Comparison of ENCODE assay signal across 12 cellular contexts in genomic region chr2:127078691-127079270, GRCh38. TPM values are rescaled to one million over a fixed set of nuclear protein-coding genes. Genes with fewer than 3 reads are reported as not detected.
DNase-seq lines count a peak whose midpoint lies in the region; ATAC-seq, FAIRE-seq and TF ChIP-seq lines count a peak whose summit lies in the region.
"Had no signal": no experiment of that assay in that cellular context is flagged by ENCODE, and none has a peak within 500 bp of the region (broad histone marks: within the 10 kb centered on the region; RNA-seq: fewer than 3 reads in every experiment).

No MANE protein-coding gene starts in this region.

- no peaks in the 10 kb centered on the region for H3K79me1 ChIP-seq in H9 (ENCODE audit: insufficient read depth, low read depth, low read length, poor library complexity, severe bottlenecking)

- no peak overlapping the region for H2BK120ac ChIP-seq in H9 (ENCODE audit: low read depth, low read length, poor library complexity, severe bottlenecking)

- H3T11ph ChIP-seq in H9 (ENCODE audit: low read length) = no peak overlapping the region

- H3K4me1 Mint-ChIP-seq in H9 (peaks cover 19 to 39% of the 10 kb centered on the region in 2 experiments), naive B cell (peaks cover 65 to 92% (median 70%) of the 10 kb centered on the region in 3 donors)
- peaks cover 57% of the 10 kb centered on the region for H3K4me1 Mint-ChIP-seq in activated naive CD8-positive, alpha-beta T cell treated with anti-CD3 and anti-CD28 coated beads for 36 hours

- no peak for TF ChIP-seq POLR2A in A549 (IDR thresholded peaks at IDR 0.05; ENCODE audit: low read length)

- no peak overlapping the region for H2AFZ ChIP-seq in H9 (ENCODE audit: low read length)
- no peak overlapping the region for H2AFZ ChIP-seq in SK-N-SH (ENCODE audit: low read depth)

- H2BK20ac ChIP-seq in H9 (ENCODE audit: low read depth, low read length, poor library complexity, severe bottlenecking) = no peak overlapping the region

- no peak for DNase-seq in A549 (ENCODE audit: low read depth in 1 of 2, low spot score in 1 of 2)
- DNase-seq in H9 = no peak
- no peak for DNase-seq in activated naive CD8-positive, alpha-beta T cell treated with anti-CD3 and anti-CD28 coated beads for 36 hours
- no peak for DNase-seq in naive B cell
- no peak for DNase-seq in GF-D8 (lab: John Stamatoyannopoulos, UW)
- DNase-seq in inferior parietal cortex (ENCODE audit: extremely low spot score) = no peak
- DNase-seq in SK-N-SH = no peak
- DNase-seq: activated CD8-positive, alpha-beta memory T cell treated with anti-CD3 and anti-CD28 coated beads, Interleukin-2, amount 50 U/mL, for 48 hours had no signal

- H2AK5ac ChIP-seq in H9 (ENCODE audit: insufficient read length, low read length) = no peak overlapping the region

- no peak overlapping the region for H3K56ac ChIP-seq in H9 (ENCODE audit: insufficient read length, low read depth, low read length)

- H2BK5ac ChIP-seq in H9 (ENCODE audit: insufficient read length, low read length) = no peak overlapping the region

- no peak overlapping the region for H3K18ac ChIP-seq in H9 (ENCODE audit: insufficient read length, low read depth, low read length)

- TF ChIP-seq RAD21 in A549 (conservative IDR thresholded peaks at IDR 0.05 in 1 of 2, IDR thresholded peaks at IDR 0.05 in 1 of 2) (no peak), SK-N-SH (IDR thresholded peaks at IDR 0.05; ENCODE audit: low read length) (no peak)

- H3K79me2 ChIP-seq in H9 (ENCODE audit: insufficient read depth, low read length) (no peaks in the 10 kb centered on the region; the same call in 1 of the 2 replicates), SK-N-SH (ENCODE audit: insufficient read depth) (no peaks in the 10 kb centered on the region; the same call in 1 of the 2 replicates)

- no peaks in the 10 kb centered on the region for H3K36me3 ChIP-seq in SK-N-SH (replicated peaks in 1 of 2; ENCODE audit: control insufficient read depth in 1 of 2, insufficient read depth in 2 of 2, low read length in 1 of 2)
- H3K36me3 ChIP-seq: cardiac muscle cell had no signal

- no peak overlapping the region for H3K4ac ChIP-seq in H9 (ENCODE audit: low read depth, low read length)

- H3K27ac Mint-ChIP-seq in H9 (peak overlapping the region in 2 of 3 experiments; percentile 56 to 91; a peak in 3 of 7 replicates), naive B cell (peak overlapping the region; percentile 44 to 98 (median 98))
- peak overlapping the region; percentile 95 for H3K27ac Mint-ChIP-seq in activated naive CD8-positive, alpha-beta T cell treated with anti-CD3 and anti-CD28 coated beads for 36 hours

- POLR2A ChIA-PET in A549 (lab: Yijun Ruan, JAX) (no interaction called here), SK-N-SH (lab: Yijun Ruan, JAX) (no interaction called here)

- H3K9me3 Mint-ChIP-seq in H9 = no peaks in the 10 kb centered on the region; a peak in 1 of 5 replicates
- no peaks in the 10 kb centered on the region for H3K9me3 Mint-ChIP-seq in activated naive CD8-positive, alpha-beta T cell treated with anti-CD3 and anti-CD28 coated beads for 36 hours
- H3K9me3 Mint-ChIP-seq in naive B cell = no peaks in the 10 kb centered on the region

- H3K9me3 ChIP-seq in A549 (no peaks in the 10 kb centered on the region), H9 (ENCODE audit: control insufficient read depth, low read depth, low read length) (no peaks in the 10 kb centered on the region), SK-N-SH (no peaks in the 10 kb centered on the region)

- no peak overlapping the region for H3K14ac ChIP-seq in H9 (ENCODE audit: insufficient read depth, low read length)

- TF ChIP-seq EP300 in A549 (IDR thresholded peaks at IDR 0.05) = no peak
- TF ChIP-seq EP300 in SK-N-SH (IDR thresholded peaks at IDR 0.05; ENCODE audit: borderline replicate concordance in 1 of 2, low read depth in 1 of 2, low read length in 1 of 2) = no peak

- H3K4me3 Mint-ChIP-seq in H9 (no peak overlapping the region), naive B cell (peak overlapping the region in 7 of 8 donors; percentile 34 to 94 (median 61))
- peak overlapping the region; percentile 90 for H3K4me3 Mint-ChIP-seq in activated naive CD8-positive, alpha-beta T cell treated with anti-CD3 and anti-CD28 coated beads for 36 hours

- no peak overlapping the region for H2BK12ac ChIP-seq in H9 (ENCODE audit: insufficient read length, low read depth, low read length)

- H3K27ac ChIP-seq in A549 = peak overlapping the region in 1 of 2 experiments; percentile 55; a peak in 4 of 6 replicates
- no peak overlapping the region for H3K27ac ChIP-seq in H9 (ENCODE audit: insufficient read length, low read depth, low read length)
- no peak overlapping the region; a peak in 1 of 4 replicates for H3K27ac ChIP-seq in SK-N-SH (ENCODE audit: low read depth in 2 of 2, low read length in 1 of 2)
- H3K27ac ChIP-seq: cardiac muscle cell had no signal

- no peak for TF ChIP-seq CTCF in A549 (IDR thresholded peaks at IDR 0.05)
- no peak for TF ChIP-seq CTCF in H9 (conservative IDR thresholded peaks at IDR 0.05)
- no peak for TF ChIP-seq CTCF in SK-N-SH (IDR thresholded peaks at IDR 0.05)

- H4K91ac ChIP-seq in H9 (ENCODE audit: insufficient read length, low read depth, low read length) = no peak overlapping the region

- peaks cover 47% of the 10 kb centered on the region for H3K4me1 ChIP-seq in A549
- no peaks in the 10 kb centered on the region for H3K4me1 ChIP-seq in H9 (ENCODE audit: insufficient read depth, low read length)
- H3K4me1 ChIP-seq in SK-N-SH (ENCODE audit: control insufficient read depth in 1 of 2, insufficient read depth in 2 of 2, low read depth in 1 of 2, low read length in 1 of 2) = peaks cover 0 to 40% of the 10 kb centered on the region in 2 experiments; a peak in 2 of 4 replicates

- H3K23ac ChIP-seq in H9 (ENCODE audit: insufficient read length, low read depth, low read length) = no peak overlapping the region

- no peak overlapping the region for H4K5ac ChIP-seq in H9 (ENCODE audit: insufficient read length, low read depth, low read length)

- ATAC-seq in A549 = peak; percentile 31 to 53; a peak in 4 of 6 replicates
- ATAC-seq in naive B cell (ENCODE audit: low read depth in 2 of 2) = no peak
- ATAC-seq in GM21390 (IDR thresholded peaks at IDR 0.05; ENCODE audit: unreplicated experiment) = no peak

- H3K36me3 Mint-ChIP-seq in H9 (ENCODE audit: insufficient read depth in 1 of 3, low read depth in 3 of 3) (peaks cover 0 to 3% (median 0%) of the 10 kb centered on the region in 3 experiments; a peak in 2 of 7 replicates), naive B cell (peaks cover 0 to 7% of the 10 kb centered on the region in 2 donors)
- peaks cover 8% of the 10 kb centered on the region for H3K36me3 Mint-ChIP-seq in activated naive CD8-positive, alpha-beta T cell treated with anti-CD3 and anti-CD28 coated beads for 36 hours

- no peak overlapping the region for H4K8ac ChIP-seq in H9 (replicated peaks; ENCODE audit: insufficient read length, low read depth, low read length)

- CTCF ChIA-PET in A549 (lab: Yijun Ruan, JAX) (interaction anchor here (0.9 to 7.4 kb wide), 3 partner anchors 10 to 17 kb away, joined by 3 to 45 read pairs (median 3); no protein-coding TSS in a partner anchor), SK-N-SH (lab: Yijun Ruan, JAX) (interaction anchor here (1.3 to 6.2 kb wide), 3 partner anchors 8 to 29 kb away, joined by 4 to 32 read pairs (median 6); no protein-coding TSS in a partner anchor)

- no peaks in the 10 kb centered on the region for H4K20me1 ChIP-seq in H9 (ENCODE audit: control insufficient read depth, insufficient read depth, insufficient read length)
- 0 out of 2 replicates have a peak, but pooled peaks cover 4% of the 10 kb centered on the region for H4K20me1 ChIP-seq in SK-N-SH (ENCODE audit: insufficient read depth)

- no peaks in the 10 kb centered on the region for H3K9me2 ChIP-seq in SK-N-SH

- no peaks in the 10 kb centered on the region for H3K23me2 ChIP-seq in H9 (ENCODE audit: insufficient read length, low read depth, low read length, poor library complexity, severe bottlenecking)

- no peaks in the 10 kb centered on the region for H3K27me3 Mint-ChIP-seq in H9 (ENCODE audit: low read depth)
- H3K27me3 Mint-ChIP-seq in activated naive CD8-positive, alpha-beta T cell treated with anti-CD3 and anti-CD28 coated beads for 36 hours = no peaks in the 10 kb centered on the region
- no peaks in the 10 kb centered on the region for H3K27me3 Mint-ChIP-seq in naive B cell

- FAIRE-seq in A549 (lab: Jason Lieb, UNC) = no peak
- FAIRE-seq: G401.6 had no signal

- H3K4me3 ChIP-seq in A549 = no peak overlapping the region
- no peak overlapping the region for H3K4me3 ChIP-seq in SK-N-SH (ENCODE audit: low read depth in 2 of 2, low read length in 1 of 2)
- H3K4me3 ChIP-seq: cardiac muscle cell, smooth muscle cell had no signal

- no peak overlapping the region for H2BK15ac ChIP-seq in H9 (ENCODE audit: low read depth, low read length)

- H3K9ac ChIP-seq in H9 (ENCODE audit: extremely low read depth, insufficient read length, low read length) (no peak overlapping the region), SK-N-SH (no peak overlapping the region)

- H3F3A ChIP-seq in SK-N-SH (replicated peaks; ENCODE audit: insufficient read depth) = no peaks in the 10 kb centered on the region

- H3K27me3 ChIP-seq in H9 (ENCODE audit: insufficient read depth, low read length) (no peaks in the 10 kb centered on the region), SK-N-SH (ENCODE audit: insufficient read depth) (no peaks in the 10 kb centered on the region)

- WGBS in A549 (ENCODE audit: missing lambda C conversion rate) = 58% methylated on average over 4 of the region's 5 CpGs
- WGBS in H9 (ENCODE audit: extremely low coverage, insufficient read length, low lambda C conversion rate) = no CpG with 5 or more reads among the region's 5 CpGs
- WGBS in SK-N-SH (ENCODE audit: low lambda C conversion rate) = 68% methylated on average over 5 of the region's 5 CpGs

- H3K4me2 ChIP-seq in A549 (no peak overlapping the region), H9 (ENCODE audit: insufficient read depth, insufficient read length, low read length) (no peak overlapping the region), SK-N-SH (no peak overlapping the region)
- H3K4me2 ChIP-seq: smooth muscle cell had no signal

TF ChIP-seq in SK-N-SH, 30 proteins besides CTCF, POLR2A, EP300 and RAD21 (continues in another document):
- no peak for TF ChIP-seq MEF2A (IDR thresholded peaks at IDR 0.05; ENCODE audit: borderline replicate concordance, low read depth)

RNA-seq across cellular contexts. Expression of gene BIN1, which starts 28.2 kb away (rescaled TPM):
- polyA plus RNA-seq in A549 (2011; rRNA removed) (12.4 and 15.5 TPM in 2 replicates), A549 (2017; fragmentation: RNase III; extraction: RNeasy Plus Mini Kit Qiagen cat#74134 plus additional on column Dnase treatment) (32.3 to 41.5 TPM (median 34.1 TPM) in 3 replicates), naive B cell (ENCODE audit: low read depth in 6 of 6) (100 to 1,000 TPM; 103 to 150 (median 124) TPM), SK-N-SH (2012; rRNA removed) (31.5 and 40.3 TPM in 2 replicates)
- polyA plus RNA-seq in A549 (2012; cell fraction: cytosol; rRNA removed) = 38.5 and 38.9 TPM in 2 replicates
- polyA plus RNA-seq in A549 (2012; cell fraction: nucleus; rRNA removed) = 35.0 and 42.2 TPM in 2 replicates
- 14.2 and 15.8 TPM in 2 replicates for polyA minus RNA-seq in A549 (2011; rRNA and poly(A)+ RNA removed)
- 30.0 and 32.0 TPM in 2 replicates for total RNA-seq in H9 (2021)
- 100 to 1,000 TPM in 1 of 2 experiments, 10 to 100 TPM in 1; 98.8 to 101 TPM for total RNA-seq in activated naive CD8-positive, alpha-beta T cell treated with anti-CD3 and anti-CD28 coated beads for 36 hours
- polyA plus RNA-seq in SK-N-SH (2012; cell fraction: cytosol; rRNA removed) = 20.0 and 26.8 TPM in 2 replicates
- polyA plus RNA-seq in SK-N-SH (2012; cell fraction: nucleus; rRNA removed) = 38.8 and 49.6 TPM in 2 replicates

Comparison
In these comparisons a context has a peak if more than half of its experiments do, and no peak if none do; other contexts are left out.
1. ATAC-seq: peak in A549 (2 of 2); none in naive B cell (0 of 2) and GM21390 (single experiment).
2. H3K4me3 Mint-ChIP-seq: peak in activated naive CD8-positive, alpha-beta T cell treated with anti-CD3 and anti-CD28 coated beads for 36 hours (single experiment) and naive B cell (7 of 8); none in H9 (0 of 2).
3. Peak in every context shown above with its lines, with median percentiles within 50 percentile points of each other: H3K27ac Mint-ChIP-seq.